In the genomic region with DNA sequence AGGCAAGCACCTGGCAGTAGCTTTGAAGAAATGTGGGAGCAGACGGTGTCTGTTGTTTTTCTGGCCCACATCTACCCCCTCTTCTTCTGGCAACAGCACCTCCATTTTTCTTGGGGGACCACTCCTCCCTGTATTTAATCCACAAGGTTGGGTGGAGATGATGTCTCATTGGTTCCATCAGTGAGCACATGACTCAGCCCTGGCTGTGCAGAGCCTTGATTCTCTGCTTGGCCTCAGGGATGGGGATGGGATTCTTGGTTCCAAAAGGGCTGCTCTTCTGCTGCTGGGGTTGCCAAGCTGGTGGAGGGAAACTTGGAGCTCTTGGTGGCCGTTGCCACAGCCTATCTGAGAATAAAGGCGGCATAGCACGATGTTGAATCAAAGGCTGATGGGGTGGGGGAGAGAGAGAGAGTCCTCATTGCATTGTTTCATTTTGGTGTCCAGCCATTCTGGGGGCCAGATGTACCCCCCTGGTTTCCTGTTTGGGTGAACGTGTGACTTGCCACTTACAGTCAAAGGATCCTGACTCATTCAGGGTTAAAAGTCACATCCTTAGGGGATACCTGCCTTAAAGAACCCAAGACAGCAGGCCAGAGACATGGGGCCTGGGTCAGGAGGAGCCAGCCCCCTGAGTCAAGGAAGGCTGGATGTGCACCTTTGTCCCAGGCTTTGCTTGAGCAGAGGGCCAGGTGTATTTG, we compare ENCODE assay signal across 12 cellular contexts. TPM values are rescaled to one million over a fixed set of nuclear protein-coding genes. Genes with fewer than 3 reads are reported as not detected.
DNase-seq lines count a peak whose midpoint lies in the region; ATAC-seq and TF ChIP-seq lines count a peak whose summit lies in the region.
"Had no signal": no experiment of that assay in that cellular context is flagged by ENCODE, and none has a peak within 500 bp of the region (broad histone marks: within the 10 kb centered on the region; RNA-seq: fewer than 3 reads in every experiment).

No MANE protein-coding gene starts in this region.

- H3K4me1 Mint-ChIP-seq in activated CD4-positive, alpha-beta T cell treated with anti-CD3 and anti-CD28 coated beads, Interleukin-2, amount 10 ng/mL, durations not matched to agents 24 days and 14 days: peaks cover 53% of the 10 kb centered on the region
- H3K4me1 Mint-ChIP-seq in activated CD4-positive, alpha-beta memory T cell treated with anti-CD3 and anti-CD28 coated beads for 36 hours (ENCODE audit: low read depth): peaks cover 56% of the 10 kb centered on the region
- H3K4me1 Mint-ChIP-seq in glutamatergic neuron (ENCODE audit: low read depth, unreplicated experiment): peaks cover 40% of the 10 kb centered on the region

- intact Hi-C loops in activated CD4-positive, alpha-beta T cell treated with anti-CD3 and anti-CD28 coated beads, Interleukin-2, amount 10 ng/mL, durations not matched to agents 24 days and 14 days (cut with micrococcal nuclease): no loop called here
- intact Hi-C loops in activated CD4-positive, alpha-beta memory T cell treated with anti-CD3 and anti-CD28 coated beads for 36 hours (cut with micrococcal nuclease): no loop called here

- H3K27me3 Mint-ChIP-seq in activated CD4-positive, alpha-beta T cell treated with anti-CD3 and anti-CD28 coated beads, Interleukin-2, amount 10 ng/mL, durations not matched to agents 24 days and 14 days: no peaks in the 10 kb centered on the region
- H3K27me3 Mint-ChIP-seq in activated CD4-positive, alpha-beta memory T cell treated with anti-CD3 and anti-CD28 coated beads for 36 hours: no peaks in the 10 kb centered on the region
- peaks cover 6% of the 10 kb centered on the region for H3K27me3 Mint-ChIP-seq in glutamatergic neuron (ENCODE audit: unreplicated experiment)
- H3K27me3 Mint-ChIP-seq: T-helper 17 cell had no signal

- H3K36me3 Mint-ChIP-seq in activated CD4-positive, alpha-beta T cell treated with anti-CD3 and anti-CD28 coated beads, Interleukin-2, amount 10 ng/mL, durations not matched to agents 24 days and 14 days (ENCODE audit: low read depth): peaks cover 32% of the 10 kb centered on the region
- H3K36me3 Mint-ChIP-seq in activated CD4-positive, alpha-beta memory T cell treated with anti-CD3 and anti-CD28 coated beads for 36 hours: peaks cover 15% of the 10 kb centered on the region
- peaks cover 11% of the 10 kb centered on the region for H3K36me3 Mint-ChIP-seq in glutamatergic neuron (ENCODE audit: unreplicated experiment)

- H3K27ac Mint-ChIP-seq in activated CD4-positive, alpha-beta T cell treated with anti-CD3 and anti-CD28 coated beads, Interleukin-2, amount 10 ng/mL, durations not matched to agents 24 days and 14 days: peak overlapping the region; percentile 91
- H3K27ac Mint-ChIP-seq in activated CD4-positive, alpha-beta memory T cell treated with anti-CD3 and anti-CD28 coated beads for 36 hours: peak overlapping the region; percentile 78
- no peak overlapping the region for H3K27ac Mint-ChIP-seq in glutamatergic neuron (ENCODE audit: unreplicated experiment)
- H3K27ac Mint-ChIP-seq: T-helper 17 cell had no signal

- POLR2A ChIA-PET in activated CD4-positive, alpha-beta memory T cell treated with anti-CD3 and anti-CD28 coated beads for 36 hours (lab: Charles Lee): no interaction called here

- ATAC-seq in stimulated activated naive CD8-positive, alpha-beta T cell treated with anti-CD3 and anti-CD28 coated beads, Interleukin-15, Interleukin-2, amounts not matched to agents 100 U/mL and 50 U/mL, for 24 hours: peak; percentile 73
- ATAC-seq in HG03342 (IDR thresholded peaks at IDR 0.05; ENCODE audit: unreplicated experiment): no peak
- ATAC-seq: T-helper 17 cell had no signal

- H3K9me3 Mint-ChIP-seq in activated CD4-positive, alpha-beta T cell treated with anti-CD3 and anti-CD28 coated beads, Interleukin-2, amount 10 ng/mL, durations not matched to agents 24 days and 14 days: peaks cover 20% of the 10 kb centered on the region
- H3K9me3 Mint-ChIP-seq in activated CD4-positive, alpha-beta memory T cell treated with anti-CD3 and anti-CD28 coated beads for 36 hours: peaks cover 22% of the 10 kb centered on the region
- peaks cover 5% of the 10 kb centered on the region for H3K9me3 Mint-ChIP-seq in glutamatergic neuron (ENCODE audit: unreplicated experiment)

- CTCF ChIA-PET in activated CD4-positive, alpha-beta memory T cell treated with anti-CD3 and anti-CD28 coated beads for 36 hours (lab: Charles Lee): interaction anchor here (0.6 to 2.4 kb wide), 3 partner anchors 27 to 212 kb away, joined by 4 to 6 read pairs (median 6); a partner anchor contains a TSS

- no peak for DNase-seq in activated CD4-positive, alpha-beta T cell treated with anti-CD3 and anti-CD28 coated beads, Interleukin-2, amount 10 ng/mL, durations not matched to agents 24 days and 14 days
- no peak for DNase-seq in activated CD4-positive, alpha-beta T cell treated with anti-CD3 and anti-CD28 coated beads for 4 hours
- peak; percentile 61 for DNase-seq in activated CD4-positive, alpha-beta memory T cell treated with anti-CD3 and anti-CD28 coated beads for 36 hours
- DNase-seq in glutamatergic neuron: no peak
- DNase-seq in stimulated activated naive CD8-positive, alpha-beta T cell treated with anti-CD3 and anti-CD28 coated beads, Interleukin-15, Interleukin-2, amounts not matched to agents 100 U/mL and 50 U/mL, for 24 hours: no peak
- no peak for DNase-seq in dedifferentiated amniotic fluid mesenchymal stem cell (ENCODE audit: extremely low spot score)
- DNase-seq in germinal center (ENCODE audit: low spot score): no peak
- DNase-seq: NCI-H1694, T-helper 17 cell, trophoblast cell had no signal

- peak overlapping the region; percentile 58 for H3K4me3 Mint-ChIP-seq in activated CD4-positive, alpha-beta T cell treated with anti-CD3 and anti-CD28 coated beads, Interleukin-2, amount 10 ng/mL, durations not matched to agents 24 days and 14 days
- no peak overlapping the region for H3K4me3 Mint-ChIP-seq in activated CD4-positive, alpha-beta memory T cell treated with anti-CD3 and anti-CD28 coated beads for 36 hours
- H3K4me3 Mint-ChIP-seq in glutamatergic neuron (ENCODE audit: unreplicated experiment): peak overlapping the region; percentile 22
- H3K4me3 Mint-ChIP-seq: neural crest cell, T-helper 17 cell had no signal

- no peak for TF ChIP-seq CTCF in glutamatergic neuron (IDR thresholded peaks at IDR 0.05; ENCODE audit: partially characterized antibody, unreplicated experiment)

RNA-seq across cellular contexts. Expression of a gene that starts 25.9 kb away (rescaled TPM):
- 25.6 and 27.3 TPM in 2 replicates for total RNA-seq in activated CD4-positive, alpha-beta T cell treated with anti-CD3 and anti-CD28 coated beads, Interleukin-2, amount 10 ng/mL, durations not matched to agents 24 days and 14 days
- 10 to 100 TPM; 22.7 to 23.0 TPM for total RNA-seq in activated CD4-positive, alpha-beta memory T cell treated with anti-CD3 and anti-CD28 coated beads for 36 hours
- 77.6 TPM for total RNA-seq in glutamatergic neuron (ENCODE audit: unreplicated experiment)

RNA-seq across cellular contexts. Expression of a gene that starts 54.7 kb away (rescaled TPM):
- 179 and 180 TPM in 2 replicates for total RNA-seq in activated CD4-positive, alpha-beta T cell treated with anti-CD3 and anti-CD28 coated beads, Interleukin-2, amount 10 ng/mL, durations not matched to agents 24 days and 14 days
- total RNA-seq in activated CD4-positive, alpha-beta memory T cell treated with anti-CD3 and anti-CD28 coated beads for 36 hours: 100 to 1,000 TPM; 173 to 182 TPM
- 103 TPM for total RNA-seq in glutamatergic neuron (ENCODE audit: unreplicated experiment)
